Comparison of ENCODE assay signal across 22 cellular contexts in genomic region chr12:101609198-101609597, GRCh38. TPM values are rescaled to one million over a fixed set of nuclear protein-coding genes. Genes with fewer than 3 reads are reported as not detected.
"Had no signal": no experiment of that assay in that cellular context is flagged by ENCODE, and none has a peak within 500 bp of the region (broad histone marks: within the 10 kb centered on the region; RNA-seq: fewer than 3 reads in every experiment).

No MANE protein-coding gene starts in this region.

- H3K4me3 ChIP-seq: cardiac muscle cell, esophagus squamous epithelium, lung, skin epidermis, tibial nerve had no signal

- H3K9me3 ChIP-seq: esophagus squamous epithelium, neutrophil, tibial nerve had no signal

- H3K27ac ChIP-seq: cardiac muscle cell, epithelial cell of prostate, neutrophil, tibial nerve had no signal

- H3K27me3 ChIP-seq: esophagus squamous epithelium, neutrophil, tibial nerve had no signal

- ATAC-seq: effector memory CD8-positive, alpha-beta T cell; left ventricle myocardium superior; naive thymus-derived CD8-positive, alpha-beta T cell; sciatic nerve had no signal

- H3K36me3 ChIP-seq: cardiac muscle cell, esophagus squamous epithelium, neutrophil, tibial nerve had no signal

- DNase-seq: effector memory CD8-positive, alpha-beta T cell; esophagus squamous epithelium; foreskin fibroblast; head of caudate nucleus; hippocampal formation; left ventricle myocardium superior; mesenchymal stem cell; midbrain; naive thymus-derived CD8-positive, alpha-beta T cell; retina; stimulated activated CD4-positive, alpha-beta T cell treated with anti-CD3 and anti-CD28 coated beads, Interleukin-2, amount 100 ng/mL, for 24 hours; stimulated activated naive CD4-positive, alpha-beta T cell had no signal

RNA-seq across cellular contexts. Expression of gene MYBPC1, which starts 14.4 kb away (rescaled TPM):
- total RNA-seq: cardiac muscle cell; esophagus squamous epithelium; kidney epithelial cell; lung; naive thymus-derived CD8-positive, alpha-beta T cell; osteoblast; progenitor cell of endocrine pancreas had no signal
